8 cellular contexts compared by ENCODE assay signal in the genomic region with DNA sequence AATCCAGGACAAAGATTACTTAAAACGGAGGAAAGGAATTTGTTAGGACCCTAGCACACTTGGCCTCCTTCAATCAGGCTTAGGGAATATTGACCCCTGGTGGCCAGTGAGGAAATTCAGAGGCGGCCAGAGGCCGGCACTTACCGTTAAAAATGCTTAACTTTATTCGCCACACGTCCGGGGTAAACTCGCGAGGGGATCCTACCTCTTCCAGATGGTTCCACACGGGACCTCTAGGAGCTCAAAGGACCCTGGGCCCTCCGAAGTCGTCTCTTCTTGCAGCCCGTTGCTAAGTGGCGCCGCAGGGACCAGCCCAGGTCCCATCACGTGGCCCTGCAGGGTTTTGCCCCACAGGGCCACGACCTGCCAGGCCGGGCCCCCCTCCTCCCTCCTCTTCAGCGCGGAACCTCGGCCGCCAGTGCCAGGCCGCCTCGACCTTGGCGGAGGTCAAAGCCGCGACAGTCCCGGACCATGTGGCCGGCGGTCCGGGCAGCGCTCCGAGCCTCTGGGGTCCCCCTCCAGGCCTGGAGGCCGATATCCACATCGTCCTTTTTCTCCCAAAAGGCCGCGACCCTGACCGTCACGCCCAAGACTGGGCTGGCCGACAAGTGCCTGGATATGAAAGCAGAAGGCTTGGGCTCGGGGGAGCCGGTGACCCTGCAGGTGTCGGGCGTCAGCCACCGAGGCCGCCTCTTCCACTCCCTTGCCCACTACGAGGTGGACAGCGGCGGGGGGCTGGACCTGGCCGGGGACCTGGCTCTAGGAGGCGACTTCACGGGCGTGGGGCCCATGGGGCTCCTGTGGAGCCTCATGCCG. TPM values are rescaled to one million over a fixed set of nuclear protein-coding genes. Genes with fewer than 3 reads are reported as not detected.
DNase-seq lines count a peak whose midpoint lies in the region; ATAC-seq and TF ChIP-seq lines count a peak whose summit lies in the region.

No MANE protein-coding gene starts in this region.

- H3K27me3 Mint-ChIP-seq in CD8-positive, alpha-beta memory T cell = peaks cover 3 to 20% of the 10 kb centered on the region in 2 donors
- H3K27me3 Mint-ChIP-seq in HFFc6 (ENCODE audit: insufficient read depth) = peaks cover 5% of the 10 kb centered on the region; the same call in 1 of the 2 replicates
- H3K27me3 Mint-ChIP-seq in dendritic cell treated with granulocyte-macrophage colony-stimulating factor and Interleukin-4, amounts not matched to agents 40 ng/mL and 50 ng/mL, for 4 days = peaks cover 37% of the 10 kb centered on the region

- peak overlapping the region in 5 of 8 donors; percentile 10 to 73 (median 49) for H3K27ac Mint-ChIP-seq in CD8-positive, alpha-beta memory T cell
- no peak overlapping the region for H3K27ac Mint-ChIP-seq in HFFc6
- peak overlapping the region; percentile 84 for H3K27ac Mint-ChIP-seq in dendritic cell treated with granulocyte-macrophage colony-stimulating factor and Interleukin-4, amounts not matched to agents 40 ng/mL and 50 ng/mL, for 4 days

- H3K4me3 Mint-ChIP-seq in CD8-positive, alpha-beta memory T cell = peak overlapping the region; percentile 67 to 90 (median 81)
- H3K4me3 Mint-ChIP-seq in HFFc6 = peak overlapping the region; percentile 69
- H3K4me3 Mint-ChIP-seq in dendritic cell treated with granulocyte-macrophage colony-stimulating factor and Interleukin-4, amounts not matched to agents 40 ng/mL and 50 ng/mL, for 4 days = peak overlapping the region; percentile 86

- CTCF ChIA-PET in CD8-positive, alpha-beta memory T cell (lab: Charles Lee) = interaction anchor here (0.9 to 3.7 kb wide), 12 partner anchors 10 to 190 kb away, joined by 3 to 29 read pairs (median 5); a partner anchor contains a TSS

- intact Hi-C loops in dendritic cell treated with granulocyte-macrophage colony-stimulating factor and Interleukin-4, amounts not matched to agents 40 ng/mL and 50 ng/mL, for 4 days (cut with micrococcal nuclease) = loop anchor here (1.0 kb wide), 1 partner anchor 125 kb away; no protein-coding TSS in a partner anchor

- peaks cover 5 to 7% (median 5%) of the 10 kb centered on the region in 3 donors for H3K4me1 Mint-ChIP-seq in CD8-positive, alpha-beta memory T cell
- H3K4me1 Mint-ChIP-seq in HFFc6 (ENCODE audit: low read depth) = peaks cover 10% of the 10 kb centered on the region
- peaks cover 15% of the 10 kb centered on the region for H3K4me1 Mint-ChIP-seq in dendritic cell treated with granulocyte-macrophage colony-stimulating factor and Interleukin-4, amounts not matched to agents 40 ng/mL and 50 ng/mL, for 4 days (ENCODE audit: low read depth)

- no peak overlapping the region for H3K27ac ChIP-seq in CD8-positive, alpha-beta memory T cell (ENCODE audit: low read depth, low read length)

- peak overlapping the region; percentile 66 for H3K4me3 ChIP-seq in CD8-positive, alpha-beta memory T cell (ENCODE audit: low read length)

- no peaks in the 10 kb centered on the region for H3K27me3 ChIP-seq in CD8-positive, alpha-beta memory T cell (ENCODE audit: insufficient read depth, low read length, poor library complexity, severe bottlenecking)

- no peaks in the 10 kb centered on the region for H3K9me3 ChIP-seq in CD8-positive, alpha-beta memory T cell (ENCODE audit: low read length)

- no peaks in the 10 kb centered on the region for H3K9me3 Mint-ChIP-seq in CD8-positive, alpha-beta memory T cell
- H3K9me3 Mint-ChIP-seq in HFFc6 = no peaks in the 10 kb centered on the region
- no peaks in the 10 kb centered on the region for H3K9me3 Mint-ChIP-seq in dendritic cell treated with granulocyte-macrophage colony-stimulating factor and Interleukin-4, amounts not matched to agents 40 ng/mL and 50 ng/mL, for 4 days

- peak; percentile 97 for TF ChIP-seq CTCF in HFFc6 (IDR thresholded peaks at IDR 0.05)

- peaks cover 5% of the 10 kb centered on the region for H3K4me1 ChIP-seq in CD8-positive, alpha-beta memory T cell (ENCODE audit: insufficient read depth, low read length)

- POLR2A ChIA-PET in CD8-positive, alpha-beta memory T cell (lab: Charles Lee) = interaction anchor here (0.5 to 1.0 kb wide), 2 partner anchors 42 to 338 kb away, joined by 3 to 4 read pairs; a partner anchor contains a TSS

- H3K36me3 Mint-ChIP-seq in CD8-positive, alpha-beta memory T cell = no peaks in the 10 kb centered on the region
- H3K36me3 Mint-ChIP-seq in HFFc6 (ENCODE audit: low read depth) = no peaks in the 10 kb centered on the region
- no peaks in the 10 kb centered on the region for H3K36me3 Mint-ChIP-seq in dendritic cell treated with granulocyte-macrophage colony-stimulating factor and Interleukin-4, amounts not matched to agents 40 ng/mL and 50 ng/mL, for 4 days (ENCODE audit: low read depth)

- DNase-seq in CD8-positive, alpha-beta memory T cell = peak; percentile 30 to 70 (median 52)
- peak; percentile 54 for DNase-seq in HFFc6
- DNase-seq in NCI-H345 (lab: John Stamatoyannopoulos, UW) = peak; percentile 64
- peak; percentile 29 to 52 for DNase-seq in activated CD4-positive, alpha-beta T cell treated with anti-CD3 and anti-CD28 coated beads, Interleukin-2, amount 50 U/mL, for 24 hours (ENCODE audit: low read depth in 1 of 2, low spot score in 1 of 2)
- peak; percentile 90 for DNase-seq in left kidney (ENCODE audit: low read depth, low spot score)
- DNase-seq in stimulated activated CD4-positive, alpha-beta T cell treated with anti-CD3 and anti-CD28 coated beads, Interleukin-1b, Interleukin-23, amount 100 ng/mL, for 48 hours = peak; percentile 60

- no peaks in the 10 kb centered on the region for H3K36me3 ChIP-seq in CD8-positive, alpha-beta memory T cell (ENCODE audit: insufficient read depth, low read length)

- no peak for ATAC-seq in GM19463 (IDR thresholded peaks at IDR 0.05; ENCODE audit: unreplicated experiment)

RNA-seq across cellular contexts. Expression of a gene that starts 11.1 kb away (rescaled TPM):
- 10 to 100 TPM in 1 of 2 experiments, 1 to 10 TPM in 1; 8.1 to 10.9 TPM for total RNA-seq in CD8-positive, alpha-beta memory T cell
- polyA plus RNA-seq in CD8-positive, alpha-beta memory T cell = 5.8 TPM
- 10 to 100 TPM; 13.0 to 17.7 (median 14.7) TPM for total RNA-seq in HFFc6 (2021; fragmentation: NEBNext Ultra II Directional; extraction: Animal tissue kit (Norgen Biotek cat#: 25700))

RNA-seq across cellular contexts. Expression of a gene that starts 21.4 kb away (rescaled TPM):
- total RNA-seq in CD8-positive, alpha-beta memory T cell = not detected
- not detected for polyA plus RNA-seq in CD8-positive, alpha-beta memory T cell
- total RNA-seq in HFFc6 (2021; fragmentation: NEBNext Ultra II Directional; extraction: Animal tissue kit (Norgen Biotek cat#: 25700)) = not detected

RNA-seq across cellular contexts. Expression of a gene that starts 42.1 kb away (rescaled TPM):
- 1 to 10 TPM; 4.0 to 5.0 TPM for total RNA-seq in CD8-positive, alpha-beta memory T cell
- 5.0 TPM for polyA plus RNA-seq in CD8-positive, alpha-beta memory T cell
- total RNA-seq in HFFc6 (2021; fragmentation: NEBNext Ultra II Directional; extraction: Animal tissue kit (Norgen Biotek cat#: 25700)) = not detected

Comparison
In these comparisons a context has a peak if more than half of its experiments do, and no peak if none do; other contexts are left out.
1. RNA of a gene that starts 42.1 kb away (total RNA-seq): 4.0 to 5.0 TPM in CD8-positive, alpha-beta memory T cell; not detected in HFFc6; every median in the first group is over 4 times any median in the second.
2. Peak in every context shown above with its lines, with median percentiles within 50 percentile points of each other: DNase-seq and H3K4me3 Mint-ChIP-seq.